Comparison of ENCODE assay signal across 8 cellular contexts in genomic region chr10:93701903-93702277, GRCh38. TPM values are rescaled to one million over a fixed set of nuclear protein-coding genes. Genes with fewer than 3 reads are reported as not detected.
DNase-seq lines count a peak whose midpoint lies in the region; ATAC-seq and TF ChIP-seq lines count a peak whose summit lies in the region.

No MANE protein-coding gene starts in this region.

- peaks cover 23% of the 10 kb centered on the region for H3K4me1 ChIP-seq in lower lobe of right lung

- peak overlapping the region; percentile 73 for H3K4me3 ChIP-seq in lower lobe of right lung

- intact Hi-C loops in Right ventricle myocardium superior (cut with DNase I), result loop anchor here (10.0 kb wide), 1 partner anchor 113 kb away; no protein-coding TSS in a partner anchor
- intact Hi-C loops in Right ventricle myocardium inferior (cut with DNase I), result loop anchor here (2.0 kb wide), 1 partner anchor 113 kb away; no protein-coding TSS in a partner anchor
- intact Hi-C loops in lower lobe of right lung (cut with DNase I), result no loop called here

- H3K36me3 ChIP-seq in lower lobe of right lung, result peaks cover 28% of the 10 kb centered on the region

- H3K27me3 ChIP-seq in lower lobe of right lung (ENCODE audit: low read depth), result no peaks in the 10 kb centered on the region

- no peak for TF ChIP-seq CTCF in lower lobe of right lung (IDR thresholded peaks at IDR 0.05)

- ATAC-seq in Right ventricle myocardium superior (ENCODE audit: poor library complexity) (peak; percentile 14), Right ventricle myocardium inferior (no peak), HG02588 (IDR thresholded peaks at IDR 0.05; ENCODE audit: unreplicated experiment) (peak; percentile 21), lower lobe of right lung (peak; percentile 7 to 39)

- H3K27ac ChIP-seq in lower lobe of right lung, result peak overlapping the region; percentile 85

- DNase-seq in Right ventricle myocardium superior (no peak), Right ventricle myocardium inferior (ENCODE audit: missing footprints) (no peak), NCI-H226 (peak; percentile 31), cerebellum (ENCODE audit: low spot score) (peak; percentile 23), lower lobe of right lung (no peak), ecto neural progenitor cell (ENCODE audit: low spot score) (no peak), NCI-H2107 (lab: John Stamatoyannopoulos, UW) (no peak)

- no peaks in the 10 kb centered on the region for H3K9me3 ChIP-seq in lower lobe of right lung

RNA-seq across cellular contexts. Expression of gene FRA10AC1, which starts 0.5 kb away (rescaled TPM):
- 11.9 TPM for total RNA-seq in Right ventricle myocardium superior
- total RNA-seq in Right ventricle myocardium inferior, result 16.8 TPM
- total RNA-seq in cerebellum, result 42.2 TPM
- 19.1 TPM for total RNA-seq in lower lobe of right lung

RNA-seq across cellular contexts. Expression of gene LGI1, which starts 55.8 kb away (rescaled TPM):
- 0.13 TPM for total RNA-seq in Right ventricle myocardium superior
- not detected for total RNA-seq in Right ventricle myocardium inferior
- total RNA-seq in cerebellum, result 9.6 TPM
- not detected for total RNA-seq in lower lobe of right lung

Comparison
In these comparisons a context has a peak if more than half of its experiments do, and no peak if none do; other contexts are left out.
1. DNase-seq: peak in NCI-H226 (single experiment) and cerebellum (single experiment); none in Right ventricle myocardium superior (single experiment), Right ventricle myocardium inferior (single experiment), lower lobe of right lung (single experiment), ecto neural progenitor cell (single experiment) and NCI-H2107 (single experiment).